11 cellular contexts compared by ENCODE assay signal in genomic region chr17:47604268-47604927, GRCh38. TPM values are rescaled to one million over a fixed set of nuclear protein-coding genes. Genes with fewer than 3 reads are reported as not detected.
DNase-seq lines count a peak whose midpoint lies in the region; ATAC-seq, FAIRE-seq and TF ChIP-seq lines count a peak whose summit lies in the region.
"Had no signal": no experiment of that assay in that cellular context is flagged by ENCODE, and none has a peak within 500 bp of the region (broad histone marks: within the 10 kb centered on the region; RNA-seq: fewer than 3 reads in every experiment).

No MANE protein-coding gene starts in this region.

- no TSS peak for BruUV-seq in HepG2 (replicated peaks; lab: Mats Ljungman, UMichigan)

- TF ChIP-seq RAD21 in HepG2 (CRISPR knock-in tag; IDR thresholded peaks at IDR 0.05) = no peak

- H3K4me2 ChIP-seq in HepG2 (ENCODE audit: low read depth, low read length) = no peak overlapping the region

- intact Hi-C loops in HepG2 (cut with micrococcal nuclease; ENCODE audit: unreplicated experiment) = no loop called here
- intact Hi-C loops in right lobe of liver (cut with DNase I) = no loop called here

- peaks cover 21% of the 10 kb centered on the region for H3K4me1 ChIP-seq in HepG2 (ENCODE audit: insufficient read depth, low read length)
- peaks cover 0 to 4% (median 0%) of the 10 kb centered on the region in 4 donors for H3K4me1 ChIP-seq in right lobe of liver

- no peak overlapping the region for H2AFZ ChIP-seq in HepG2 (ENCODE audit: low read length)

- TF ChIP-seq POLR2A in HepG2 (IDR thresholded peaks at IDR 0.05; ENCODE audit: insufficient read depth in 1 of 2, low read depth in 2 of 2, low read length in 2 of 2) = no peak
- no peak for TF ChIP-seq POLR2A in right lobe of liver (IDR thresholded peaks at IDR 0.05)

- CTCF ChIA-PET in HepG2 (lab: Yijun Ruan, JAX; ENCODE audit: low intra/inter-chr PET ratio, low total read pairs) = no interaction called here

- no peak overlapping the region for H3K9ac ChIP-seq in HepG2 (ENCODE audit: insufficient read depth, low read depth, low read length)

- TF ChIP-seq EP300 in HepG2 (IDR thresholded peaks at IDR 0.05; ENCODE audit: low read depth in 2 of 2, low read length in 2 of 2) = no peak
- no peak for TF ChIP-seq EP300 in HepG2 (CRISPR knock-in tag; IDR thresholded peaks at IDR 0.05; ENCODE audit: borderline replicate concordance)

- H3K4me3 ChIP-seq in HepG2 (replicated peaks in 1 of 3; ENCODE audit: insufficient read depth in 1 of 3, low read depth in 2 of 3, low read length in 3 of 3) (no peak overlapping the region), right lobe of liver (no peak overlapping the region)
- H3K4me3 ChIP-seq: MG63 had no signal

- H3K9me3 ChIP-seq in HepG2 (ENCODE audit: low read length) (no peaks in the 10 kb centered on the region), right lobe of liver (no peaks in the 10 kb centered on the region)
- H3K9me3 ChIP-seq: MG63 had no signal

- no peaks in the 10 kb centered on the region for H3K27me3 ChIP-seq in HepG2 (ENCODE audit: control insufficient read depth in 1 of 2, insufficient read depth in 2 of 2, low read length in 2 of 2)
- no peaks in the 10 kb centered on the region for H3K27me3 ChIP-seq in right lobe of liver
- H3K27me3 ChIP-seq: MG63 had no signal

- FAIRE-seq in HepG2 (lab: Jason Lieb, UNC) (peak; percentile 53), RCC 7860 (lab: Jason Lieb, UNC) (peak; percentile 15)

- peak; percentile 53 for ATAC-seq in HepG2
- ATAC-seq in right lobe of liver = no peak
- ATAC-seq in HG03175 (IDR thresholded peaks at IDR 0.05; ENCODE audit: unreplicated experiment) = no peak
- ATAC-seq in GM18870 (IDR thresholded peaks at IDR 0.05; ENCODE audit: unreplicated experiment) = no peak
- ATAC-seq in HG02852 (IDR thresholded peaks at IDR 0.05; ENCODE audit: unreplicated experiment) = no peak
- no peak for ATAC-seq in HG03571 (IDR thresholded peaks at IDR 0.05; ENCODE audit: unreplicated experiment)

- H3K36me3 ChIP-seq in HepG2 (replicated peaks in 1 of 2; ENCODE audit: control insufficient read depth in 1 of 2, insufficient read depth in 2 of 2, low read length in 2 of 2) = peaks cover 25 to 78% of the 10 kb centered on the region in 2 experiments
- H3K36me3 ChIP-seq in right lobe of liver = peaks cover 0 to 78% (median 38%) of the 10 kb centered on the region in 4 donors

- no peak for DNase-seq in HepG2 (ENCODE audit: low spot score)
- DNase-seq in right lobe of liver = no peak
- DNase-seq in RCC 7860 (ENCODE audit: low spot score) = no peak
- peak; percentile 26 for DNase-seq in glomerular visceral epithelial cell (ENCODE audit: extremely low spot score)
- DNase-seq: C1 segment of cervical spinal cord, MG63 had no signal

- in situ Hi-C loops in HepG2 (cut with HindIII; ENCODE audit: extremely low pct_ligation_motif_present, low pct_unique_long_range_greater_than_20kb) = loop anchor here (25.0 kb wide), 2 partner anchors 92 to 242 kb away; no protein-coding TSS in a partner anchor

- WGBS in HepG2 (ENCODE audit: low lambda C conversion rate) = 82% methylated on average over 2 of the region's 2 CpGs
- WGBS in right lobe of liver (ENCODE audit: insufficient coverage, low coverage, low lambda C conversion rate, missing lambda C conversion rate) = 74% methylated on average over 2 of the region's 2 CpGs

- TF ChIP-seq CTCF in HepG2 (CRISPR knock-in tag; IDR thresholded peaks at IDR 0.05) = no peak
- TF ChIP-seq CTCF in right lobe of liver (IDR thresholded peaks at IDR 0.05) = no peak

- H4K20me1 ChIP-seq in HepG2 (ENCODE audit: insufficient read depth, low read length) = no peaks in the 10 kb centered on the region

- H3K27ac ChIP-seq in HepG2 (ENCODE audit: extremely low read length, insufficient read depth, low read length) (peak overlapping the region; percentile 19), right lobe of liver (no peak overlapping the region)
- H3K27ac ChIP-seq: VCaP had no signal

- POLR2A ChIA-PET in HepG2 (lab: Yijun Ruan, JAX) = interaction anchor here (0.6 kb wide), 1 partner anchor 66 kb away, joined by 3 read pairs; no protein-coding TSS in a partner anchor

- H3K79me2 ChIP-seq in HepG2 (ENCODE audit: insufficient read depth, low read length) = no peaks in the 10 kb centered on the region

TF ChIP-seq in HepG2, 621 proteins besides CTCF, POLR2A, EP300 and RAD21:
- TF ChIP-seq ZNF891 (CRISPR knock-in tag; IDR thresholded peaks at IDR 0.05) (no peak), ZFP37 (CRISPR knock-in tag; IDR thresholded peaks at IDR 0.05; ENCODE audit: borderline replicate concordance) (no peak), ZNF12 (CRISPR knock-in tag; IDR thresholded peaks at IDR 0.05) (peak; percentile 66; the same call in 1 of the 2 replicates), TFAP4 (IDR thresholded peaks at IDR 0.05; ENCODE audit: borderline replicate concordance, low read depth) (peak; percentile 52; the same call in 1 of the 2 replicates), SP2 (CRISPR knock-in tag; IDR thresholded peaks at IDR 0.05) (no peak), PAXIP1 (CRISPR knock-in tag; conservative IDR thresholded peaks at IDR 0.05) (peak; percentile 39; the same call in 1 of the 2 replicates)

RNA-seq across cellular contexts. Expression of gene KPNB1, which starts 45.3 kb away (rescaled TPM):
- total RNA-seq in HepG2 (2016; rRNA removed; fragmentation: Illumina TruSeq; extraction: Trizol) (424 and 443 TPM in 2 replicates), right lobe of liver (100 to 1,000 TPM in 2 of 6 experiments, 10 to 100 TPM in 4; 80.8 to 104 (median 94.5) TPM)
- 39.2 and 44.6 TPM in 2 replicates for total RNA-seq in HepG2 (2016; cell fraction: cytosol; rRNA removed; fragmentation: Illumina TruSeq; extraction: Trizol; ENCODE audit: low read depth)
- total RNA-seq in HepG2 (2016; cell fraction: insoluble cytoplasmic fraction; rRNA removed; fragmentation: Illumina TruSeq; extraction: Trizol) = 408 and 433 TPM in 2 replicates
- total RNA-seq in HepG2 (2016; cell fraction: membrane; rRNA removed; fragmentation: Illumina TruSeq; extraction: Trizol) = 113 and 126 TPM in 2 replicates
- 217 and 252 TPM in 2 replicates for total RNA-seq in HepG2 (2016; cell fraction: nucleus; rRNA removed; fragmentation: Illumina TruSeq; extraction: Trizol)
- 164 and 169 TPM in 2 replicates for polyA plus RNA-seq in HepG2 (2011; rRNA removed)
- 81.9 and 93.5 TPM in 2 replicates for polyA plus RNA-seq in HepG2 (2011; cell fraction: cytosol; rRNA removed)
- 158 and 166 TPM in 2 replicates for polyA plus RNA-seq in HepG2 (2011; cell fraction: nucleus; rRNA removed)
- 249 and 287 TPM in 2 replicates for polyA plus RNA-seq in HepG2 (2012)
- polyA plus RNA-seq in HepG2 (2016; cell fraction: cytosol; fragmentation: Illumina TruSeq; extraction: Trizol; ENCODE audit: low read depth) = 7.4 and 10.3 TPM in 2 replicates
- 390 TPM in 2 replicates for polyA plus RNA-seq in HepG2 (2016; cell fraction: insoluble cytoplasmic fraction; fragmentation: Illumina TruSeq; extraction: Trizol; ENCODE audit: low read depth)
- polyA plus RNA-seq in HepG2 (2016; cell fraction: membrane; fragmentation: Illumina TruSeq; extraction: Trizol; ENCODE audit: low read depth) = 36.4 and 43.8 TPM in 2 replicates
- polyA plus RNA-seq in HepG2 (2016; cell fraction: nucleus; fragmentation: Illumina TruSeq; extraction: Trizol; ENCODE audit: insufficient read depth, low read depth) = 416 and 457 TPM in 2 replicates
- polyA minus RNA-seq in HepG2 (2011; rRNA and poly(A)+ RNA removed; ENCODE audit: low replicate concordance) = 266 and 436 TPM in 2 replicates
- polyA minus RNA-seq in HepG2 (2011; cell fraction: cytosol; rRNA and poly(A)+ RNA removed) = 150 and 163 TPM in 2 replicates
- 84.6 and 120 TPM in 2 replicates for polyA minus RNA-seq in HepG2 (2011; cell fraction: nucleus; rRNA and poly(A)+ RNA removed)
